34 cellular contexts compared by ENCODE assay signal in genomic region chr7:74057987-74058386, GRCh38. TPM values are rescaled to one million over a fixed set of nuclear protein-coding genes. Genes with fewer than 3 reads are reported as not detected.
"Had no signal": no experiment of that assay in that cellular context is flagged by ENCODE, and none has a peak within 500 bp of the region (broad histone marks: within the 10 kb centered on the region; RNA-seq: fewer than 3 reads in every experiment).

No MANE protein-coding gene starts in this region.

- H3K9me3 ChIP-seq: adrenal gland, left lung, lower lobe of right lung, pancreas, prostate gland, stomach, tibial nerve had no signal

- DNase-seq: activated CD4-positive, alpha-beta T cell treated with anti-CD3 and anti-CD28 coated beads for 48 hours; activated CD4-positive, alpha-beta T cell treated with anti-CD3 and anti-CD28 coated beads, Interleukin-2, amount 50 U/mL, for 48 hours; activated CD8-positive, alpha-beta memory T cell treated with anti-CD3 and anti-CD28 coated beads for 24 hours; activated CD8-positive, alpha-beta memory T cell treated with anti-CD3 and anti-CD28 coated beads, Interleukin-2, amount 50 U/mL, for 4 hours; activated effector memory CD4-positive, alpha-beta T cell treated with anti-CD3 and anti-CD28 coated beads, Interleukin-2, amount 50 U/mL, for 16 hours; activated naive CD4-positive, alpha-beta T cell treated with anti-CD3 and anti-CD28 coated beads for 36 hours; activated naive CD8-positive, alpha-beta T cell treated with anti-CD3 and anti-CD28 coated beads for 36 hours; activated T-cell treated with anti-CD3 and anti-CD28 coated beads, Interleukin-2, amount 50 U/mL, for 1 hour; adrenal gland; dermis blood vessel endothelial cell; effector CD4-positive, alpha-beta T cell; lower lobe of right lung; mesenchymal stem cell; nucleus accumbens; retina; stimulated activated CD4-positive, alpha-beta T cell treated with anti-CD3 and anti-CD28 coated beads, Interleukin-12 subunit alpha, Interleukin-12 subunit beta, amount 100 ng/mL, for 4 hours; stimulated activated CD4-positive, alpha-beta T cell treated with anti-CD3 and anti-CD28 coated beads, Interleukin-4, amount 100 ng/mL, for 1 hour; stomach; T-helper 9 cell; WERI-Rb-1 had no signal

- H3K36me3 Mint-ChIP-seq: activated naive CD8-positive, alpha-beta T cell treated with anti-CD3 and anti-CD28 coated beads for 36 hours; brain; naive thymus-derived CD8-positive, alpha-beta T cell had no signal

- H3K27me3 ChIP-seq: adrenal gland, cardiac muscle cell, left lung, pancreas, stomach, tibial nerve had no signal

- H3K4me1 ChIP-seq: prostate gland had no signal

- ATAC-seq: activated CD4-positive, CD25-positive, alpha-beta regulatory T cell treated with anti-CD3 and anti-CD28 coated beads, Interleukin-2, amount 50 U/mL, for 24 hours; left lung; lower lobe of right lung; naive thymus-derived CD8-positive, alpha-beta T cell; pancreas; sciatic nerve had no signal

- H3K4me3 Mint-ChIP-seq: activated naive CD4-positive, alpha-beta T cell treated with anti-CD3 and anti-CD28 coated beads for 36 hours; activated naive CD8-positive, alpha-beta T cell treated with anti-CD3 and anti-CD28 coated beads for 36 hours; activated T-helper 1 cell treated with anti-CD3 and anti-CD28 coated beads, Interleukin-12 subunit alpha, Interleukin-12 subunit beta, Interleukin-2, Interleukin-4 antibody, amounts not matched to agents 30 ng/mL and 10 ng/mL and 1 ng/mL, durations not matched to agents 14 hours and 24 hours and 36 hours; brain; naive thymus-derived CD8-positive, alpha-beta T cell; neural crest cell had no signal

- H3K9me3 Mint-ChIP-seq: activated naive CD4-positive, alpha-beta T cell treated with anti-CD3 and anti-CD28 coated beads for 36 hours; activated naive CD8-positive, alpha-beta T cell treated with anti-CD3 and anti-CD28 coated beads for 36 hours; activated T-helper 1 cell treated with anti-CD3 and anti-CD28 coated beads, Interleukin-12 subunit alpha, Interleukin-12 subunit beta, Interleukin-2, Interleukin-4 antibody, amounts not matched to agents 30 ng/mL and 10 ng/mL and 1 ng/mL, durations not matched to agents 14 hours and 24 hours and 36 hours; brain; naive thymus-derived CD8-positive, alpha-beta T cell; neural crest cell had no signal

- H3K4me1 Mint-ChIP-seq: activated naive CD8-positive, alpha-beta T cell treated with anti-CD3 and anti-CD28 coated beads for 36 hours; brain; neural crest cell had no signal

- H3K36me3 ChIP-seq: cardiac muscle cell, pancreas, prostate gland, WERI-Rb-1 had no signal

- H3K4me3 ChIP-seq: adrenal gland, cardiac muscle cell, left lung, lower lobe of right lung, pancreas, prostate gland, skin epidermis, stomach, tibial nerve had no signal

- H3K27ac ChIP-seq: adrenal gland, cardiac muscle cell, epithelial cell of prostate, left lung, lower lobe of right lung, pancreas, prostate gland, skin epidermis, tibial nerve, WERI-Rb-1 had no signal

- H3K27ac Mint-ChIP-seq: activated naive CD4-positive, alpha-beta T cell treated with anti-CD3 and anti-CD28 coated beads for 36 hours; activated naive CD8-positive, alpha-beta T cell treated with anti-CD3 and anti-CD28 coated beads for 36 hours; activated T-helper 1 cell treated with anti-CD3 and anti-CD28 coated beads, Interleukin-12 subunit alpha, Interleukin-12 subunit beta, Interleukin-2, Interleukin-4 antibody, amounts not matched to agents 30 ng/mL and 10 ng/mL and 1 ng/mL, durations not matched to agents 14 hours and 24 hours and 36 hours had no signal

RNA-seq across cellular contexts. Expression of gene ELN, which starts 30.0 kb away (rescaled TPM):
- total RNA-seq: activated naive CD8-positive, alpha-beta T cell treated with anti-CD3 and anti-CD28 coated beads for 36 hours; activated T-helper 1 cell treated with anti-CD3 and anti-CD28 coated beads, Interleukin-12 subunit alpha, Interleukin-12 subunit beta, Interleukin-2, Interleukin-4 antibody, amounts not matched to agents 30 ng/mL and 10 ng/mL and 1 ng/mL, durations not matched to agents 14 hours and 24 hours and 36 hours; naive thymus-derived CD8-positive, alpha-beta T cell; T-helper 1 cell treated with Interleukin-12 subunit alpha and Interleukin-12 subunit beta and Interleukin-4 antibody, amounts not matched to agents 30 ng/mL and 1 ng/mL, for 36 hours had no signal
